Comparison of ENCODE assay signal across 34 cellular contexts in the genomic region with DNA sequence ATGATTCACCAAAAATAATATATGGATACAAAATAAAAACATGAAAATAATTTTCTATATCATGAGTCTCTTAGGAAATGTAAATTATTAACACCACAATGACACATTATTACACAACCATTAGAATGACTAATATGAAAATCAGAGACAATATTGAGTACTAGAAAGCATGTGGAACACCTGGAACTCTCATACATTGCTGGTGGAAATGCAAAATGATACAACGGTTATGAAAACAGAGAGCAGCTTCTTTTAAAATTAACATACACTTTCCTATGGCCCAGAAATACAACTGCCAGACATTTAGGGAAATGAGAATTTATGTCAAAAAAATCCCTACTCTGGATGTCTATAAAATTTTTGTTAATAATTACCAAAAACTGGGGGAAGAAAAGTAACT.
"Had no signal": no experiment of that assay in that cellular context is flagged by ENCODE, and none has a peak within 500 bp of the region (broad histone marks: within the 10 kb centered on the region; RNA-seq: fewer than 3 reads in every experiment).

No MANE protein-coding gene starts in this region.

- FAIRE-seq: astrocyte, colon, endometrium, endothelial cell of umbilical vein had no signal

- ATAC-seq: activated CD4-positive, CD25-positive, alpha-beta regulatory T cell treated with anti-CD3 and anti-CD28 coated beads, Interleukin-2, amount 50 U/mL, for 24 hours; activated CD8-positive, alpha-beta T cell treated with anti-CD3 and anti-CD28 coated beads for 36 hours; activated T-cell treated with anti-CD3 and anti-CD28 coated beads, Interleukin-2, amount 50 U/mL, for 4 hours; activated T-helper 17 cell treated with anti-CD3 and anti-CD28 coated beads, Interleukin-2, amount 50 U/mL, for 72 hours; esophagus mucosa; gastroesophageal sphincter; heart right ventricle; T-helper 17 cell had no signal

- H3K36me3 ChIP-seq: brain microvascular endothelial cell, gastroesophageal sphincter, heart right ventricle, WERI-Rb-1 had no signal

- H3K4me3 ChIP-seq: gastroesophageal sphincter, heart right ventricle had no signal

- H3K9me3 Mint-ChIP-seq: activated CD8-positive, alpha-beta T cell treated with anti-CD3 and anti-CD28 coated beads for 36 hours; activated T-cell treated with anti-CD3 and anti-CD28 coated beads, Interleukin-2, amount 50 U/mL, for 4 hours; T-helper 2 cell treated with Interferon-gamma antibody and Interleukin-4, amounts not matched to agents 5 μg/mL and 100 μg/mL, for 36 hours had no signal

- H3K9me3 ChIP-seq: gastroesophageal sphincter, heart right ventricle had no signal

- H3K27ac ChIP-seq: brain microvascular endothelial cell, gastroesophageal sphincter, heart right ventricle, WERI-Rb-1 had no signal

- DNase-seq: activated B cell treated with CpG ODN at 0.5 μM for 24 hours; activated CD4-positive, alpha-beta T cell treated with anti-CD3 and anti-CD28 coated beads for 48 hours; activated CD4-positive, alpha-beta T cell treated with anti-CD3 and anti-CD28 coated beads, Interleukin-2, amount 50 U/mL, for 1 hour; activated CD4-positive, alpha-beta T cell treated with anti-CD3 and anti-CD28 coated beads, Interleukin-2, amount 50 U/mL, for 48 hours; activated CD8-positive, alpha-beta memory T cell treated with anti-CD3 and anti-CD28 coated beads for 24 hours; activated CD8-positive, alpha-beta T cell treated with anti-CD3 and anti-CD28 coated beads for 36 hours; activated effector memory CD4-positive, alpha-beta T cell treated with Interleukin-2 at 50 U/mL for 16 hours; activated gamma-delta T cell treated with Interleukin-2 at 50 U/mL for 16 hours; activated naive CD4-positive, alpha-beta T cell treated with anti-CD3 and anti-CD28 coated beads, Interleukin-2, amount 50 U/mL, for 16 hours; activated naive CD4-positive, alpha-beta T cell treated with Interleukin-2 at 50 U/mL for 16 hours; activated T-cell treated with anti-CD3 and anti-CD28 coated beads, Interleukin-2, amount 50 U/mL, for 4 hours; amniotic stem cell; anterior cingulate cortex; brain microvascular endothelial cell; caudate nucleus; cortex of kidney; effector CD8-positive, alpha-beta T cell; foreskin melanocyte; heart right ventricle; SW 1271; T-helper 1 cell; T-helper 17 cell; T1000; WERI-Rb-1 had no signal

- H3K27ac Mint-ChIP-seq: activated B cell treated with CpG ODN at 0.5 μM for 24 hours; activated CD8-positive, alpha-beta T cell treated with anti-CD3 and anti-CD28 coated beads for 36 hours; activated naive CD8-positive, alpha-beta T cell; activated T-helper 17 cell treated with anti-CD3 and anti-CD28 coated beads, Interleukin-2, amount 50 U/mL, for 72 hours; T-helper 17 cell; T-helper 2 cell treated with Interferon-gamma antibody and Interleukin-4, amounts not matched to agents 5 μg/mL and 100 μg/mL, for 36 hours had no signal

- H3K4me1 ChIP-seq: gastroesophageal sphincter, heart right ventricle had no signal

- H3K27me3 ChIP-seq: brain microvascular endothelial cell, gastroesophageal sphincter, heart right ventricle had no signal

- H3K36me3 Mint-ChIP-seq: activated naive CD8-positive, alpha-beta T cell had no signal

- H3K4me3 Mint-ChIP-seq: activated B cell treated with CpG ODN at 0.5 μM for 24 hours; activated CD8-positive, alpha-beta T cell treated with anti-CD3 and anti-CD28 coated beads for 36 hours; activated naive CD8-positive, alpha-beta T cell; activated T-cell treated with anti-CD3 and anti-CD28 coated beads, Interleukin-2, amount 50 U/mL, for 4 hours; activated T-helper 17 cell treated with anti-CD3 and anti-CD28 coated beads, Interleukin-2, amount 50 U/mL, for 72 hours; T-helper 17 cell; T-helper 2 cell treated with Interferon-gamma antibody and Interleukin-4, amounts not matched to agents 5 μg/mL and 100 μg/mL, for 36 hours had no signal

- H3K4me1 Mint-ChIP-seq: activated B cell treated with CpG ODN at 0.5 μM for 24 hours; activated T-helper 17 cell treated with anti-CD3 and anti-CD28 coated beads, Interleukin-2, amount 50 U/mL, for 72 hours; T-helper 17 cell had no signal

- H3K27me3 Mint-ChIP-seq: activated B cell treated with CpG ODN at 0.5 μM for 24 hours; activated CD8-positive, alpha-beta T cell treated with anti-CD3 and anti-CD28 coated beads for 36 hours; activated naive CD8-positive, alpha-beta T cell; activated T-helper 17 cell treated with anti-CD3 and anti-CD28 coated beads, Interleukin-2, amount 50 U/mL, for 72 hours; T-helper 17 cell had no signal
